18 cellular contexts compared by ENCODE assay signal in genomic region chr12:120642086-120642485, GRCh38. TPM values are rescaled to one million over a fixed set of nuclear protein-coding genes. Genes with fewer than 3 reads are reported as not detected.
DNase-seq lines count a peak whose midpoint lies in the region; ATAC-seq and TF ChIP-seq lines count a peak whose summit lies in the region.
"Had no signal": no experiment of that assay in that cellular context is flagged by ENCODE, and none has a peak within 500 bp of the region (broad histone marks: within the 10 kb centered on the region; RNA-seq: fewer than 3 reads in every experiment).

No MANE protein-coding gene starts in this region.

- H3K9me3 ChIP-seq in HCT116 (ENCODE audit: control insufficient read depth in 1 of 2, insufficient read depth in 1 of 2, low read depth in 1 of 2, low read length in 2 of 2) = no peaks in the 10 kb centered on the region
- H3K9me3 ChIP-seq in breast epithelium = no peaks in the 10 kb centered on the region
- H3K9me3 ChIP-seq: SK-N-SH had no signal

- no TSS peak for BruUV-seq in HCT116 (replicated peaks; lab: Mats Ljungman, UMichigan)

- H3K36me3 Mint-ChIP-seq in T-helper 2 cell treated with Interferon-gamma antibody and Interleukin-4, amounts not matched to agents 5 μg/mL and 100 μg/mL, for 36 hours (ENCODE audit: low read depth) = no peaks in the 10 kb centered on the region
- H3K36me3 Mint-ChIP-seq in neural crest cell (ENCODE audit: low read depth) (no peaks in the 10 kb centered on the region), CD14-positive monocyte (peaks cover 0 to 11% of the 10 kb centered on the region in 2 donors)
- H3K36me3 Mint-ChIP-seq: activated CD4-positive, alpha-beta memory T cell treated with anti-CD3 and anti-CD28 coated beads for 36 hours had no signal

- no peak overlapping the region for H3K27ac Mint-ChIP-seq in T-helper 2 cell treated with Interferon-gamma antibody and Interleukin-4, amounts not matched to agents 5 μg/mL and 100 μg/mL, for 36 hours
- no peak overlapping the region for H3K27ac Mint-ChIP-seq in neural crest cell (ENCODE audit: unreplicated experiment)
- peak overlapping the region in 1 of 7 donors; percentile 21 for H3K27ac Mint-ChIP-seq in CD14-positive monocyte
- H3K27ac Mint-ChIP-seq: activated CD4-positive, alpha-beta memory T cell treated with anti-CD3 and anti-CD28 coated beads for 36 hours; nephron progenitor cell had no signal

- no peaks in the 10 kb centered on the region for H4K20me1 ChIP-seq in HCT116 (ENCODE audit: insufficient read depth)

- H3K4me1 Mint-ChIP-seq in T-helper 2 cell treated with Interferon-gamma antibody and Interleukin-4, amounts not matched to agents 5 μg/mL and 100 μg/mL, for 36 hours (ENCODE audit: low read depth) = peaks cover 12% of the 10 kb centered on the region
- H3K4me1 Mint-ChIP-seq in neural crest cell (peaks cover 9% of the 10 kb centered on the region), CD14-positive monocyte (peaks cover 12% of the 10 kb centered on the region)

- TF ChIP-seq CTCF in HCT116 (IDR thresholded peaks at IDR 0.05 in 2 of 3, conservative IDR thresholded peaks at IDR 0.05 in 1 of 3; ENCODE audit: borderline replicate concordance in 1 of 3, insufficient read depth in 1 of 3, low read depth in 2 of 3, low read length in 2 of 3) = no peak
- no peak for TF ChIP-seq CTCF in neural crest cell (conservative IDR thresholded peaks at IDR 0.05)
- TF ChIP-seq CTCF in CD14-positive monocyte (IDR thresholded peaks at IDR 0.05) = no peak
- no peak for TF ChIP-seq CTCF in breast epithelium (IDR thresholded peaks at IDR 0.05)

- H3K9me3 Mint-ChIP-seq in T-helper 2 cell treated with Interferon-gamma antibody and Interleukin-4, amounts not matched to agents 5 μg/mL and 100 μg/mL, for 36 hours = no peaks in the 10 kb centered on the region
- no peaks in the 10 kb centered on the region for H3K9me3 Mint-ChIP-seq in neural crest cell
- H3K9me3 Mint-ChIP-seq in CD14-positive monocyte = peaks cover 0 to 15% (median 5%) of the 10 kb centered on the region in 7 donors
- H3K9me3 Mint-ChIP-seq: activated CD4-positive, alpha-beta memory T cell treated with anti-CD3 and anti-CD28 coated beads for 36 hours; nephron progenitor cell had no signal

- ATAC-seq in HCT116 = no peak

- RAD21 ChIA-PET in HCT116 (lab: Charles Lee; ENCODE audit: low non-redundant PET in 1 of 2, low total read pairs in 2 of 2, uncharacterized antibody in 2 of 2, unreplicated experiment in 2 of 2) = no interaction called here

- peak overlapping the region; percentile 92 for H3K4me2 ChIP-seq in HCT116 (ENCODE audit: low read length)

- POLR2A ChIA-PET in HCT116 (lab: Charles Lee) = no interaction called here

- no peak overlapping the region for H2AFZ ChIP-seq in HCT116 (ENCODE audit: low read depth, low read length, poor library complexity, severe bottlenecking)

- H3K27me3 ChIP-seq in HCT116 (ENCODE audit: insufficient read depth, low read length) = peaks cover 4% of the 10 kb centered on the region; the same call in 1 of the 2 replicates
- peaks cover 3 to 62% of the 10 kb centered on the region in 2 donors for H3K27me3 ChIP-seq in breast epithelium

- H3K79me2 ChIP-seq in HCT116 (ENCODE audit: insufficient read depth, low read length) = no peaks in the 10 kb centered on the region

- CTCF ChIA-PET in HCT116 (lab: Charles Lee) = no interaction called here

- H3K9me2 ChIP-seq in HCT116 (ENCODE audit: insufficient read depth) = no peaks in the 10 kb centered on the region
- H3K9me2 ChIP-seq: SK-N-SH had no signal

- H3K9ac ChIP-seq in HCT116 (ENCODE audit: low read length) = no peak overlapping the region
- H3K9ac ChIP-seq: SK-N-SH had no signal

- H3K4me1 ChIP-seq in HCT116 (ENCODE audit: control insufficient read depth in 1 of 2, insufficient read depth in 2 of 2, low read length in 2 of 2) (peaks cover 9 to 23% of the 10 kb centered on the region in 2 experiments; a peak in 3 of 4 replicates), breast epithelium (peaks cover 6 to 13% of the 10 kb centered on the region in 2 donors)

- DNase-seq in T-helper 2 cell treated with Interferon-gamma antibody and Interleukin-4, amounts not matched to agents 5 μg/mL and 100 μg/mL, for 36 hours (ENCODE audit: low spot score) = no peak
- DNase-seq in T-helper 2 cell (no peak), HCT116 (ENCODE audit: low read depth, low spot score) (no peak), cerebellar cortex (ENCODE audit: low spot score) (peak; percentile 43), neural crest cell (ENCODE audit: low read depth, low spot score) (no peak), CD14-positive monocyte (ENCODE audit: low spot score) (no peak), breast epithelium (ENCODE audit: low spot score in 2 of 2) (no peak), HUDEP-2 (lab: John Stamatoyannopoulos, UW; ENCODE audit: unreplicated experiment in 76 of 76) (no peak)
- DNase-seq: DMS79 treated with DMSO at 0.1 percent for 48 hours, NCI-H146, SK-N-SH had no signal

- H3K27ac ChIP-seq in HCT116 (ENCODE audit: low read depth, low read length) = no peak overlapping the region
- no peak overlapping the region for H3K27ac ChIP-seq in breast epithelium
- H3K27ac ChIP-seq: C4-2B had no signal

- TF ChIP-seq POLR2A in HCT116 (IDR thresholded peaks at IDR 0.05; ENCODE audit: borderline replicate concordance, extremely low read depth, insufficient read depth, insufficient read length) = no peak
- no peak for TF ChIP-seq POLR2A in breast epithelium (IDR thresholded peaks at IDR 0.05)

- TF ChIP-seq RAD21 in HCT116 (IDR thresholded peaks at IDR 0.05; ENCODE audit: low read depth) = no peak

- H3K27me3 Mint-ChIP-seq in T-helper 2 cell treated with Interferon-gamma antibody and Interleukin-4, amounts not matched to agents 5 μg/mL and 100 μg/mL, for 36 hours (ENCODE audit: low read depth) = peaks cover 65% of the 10 kb centered on the region
- H3K27me3 Mint-ChIP-seq in neural crest cell (ENCODE audit: low read depth) = peaks cover 72% of the 10 kb centered on the region
- peaks cover 63 to 75% (median 74%) of the 10 kb centered on the region in 3 donors for H3K27me3 Mint-ChIP-seq in CD14-positive monocyte (ENCODE audit: low read depth in 3 of 3)

- H3K4me3 ChIP-seq in HCT116 (replicated peaks in 1 of 2; ENCODE audit: low read depth in 1 of 2, low read length in 2 of 2) (no peak overlapping the region), breast epithelium (no peak overlapping the region)
- H3K4me3 ChIP-seq: lung had no signal

- H3K4me3 Mint-ChIP-seq in T-helper 2 cell treated with Interferon-gamma antibody and Interleukin-4, amounts not matched to agents 5 μg/mL and 100 μg/mL, for 36 hours = peak overlapping the region; percentile 61
- H3K4me3 Mint-ChIP-seq in neural crest cell (peak overlapping the region; percentile 77), CD14-positive monocyte (peak overlapping the region in 1 of 2 donors; percentile 90)

- no peaks in the 10 kb centered on the region for H3K36me3 ChIP-seq in HCT116 (ENCODE audit: control insufficient read depth in 1 of 2, insufficient read depth in 2 of 2, low read length in 2 of 2)
- H3K36me3 ChIP-seq in breast epithelium = no peaks in the 10 kb centered on the region

- intact Hi-C loops in HCT116 (cut with micrococcal nuclease) = loop anchor here (10.0 kb wide), 2 partner anchors 207 to 363 kb away; partner anchors contain the start of gene COX6A1
- intact Hi-C loops in CD14-positive monocyte (cut with micrococcal nuclease) = loop anchor here (5.0 to 10.0 kb wide), 3 partner anchors 330 to 463 kb away; partner anchors contain the start of gene HNF1A (in 1 of the 2)
- intact Hi-C loops in breast epithelium (cut with DNase I; ENCODE audit: low total_unique reads) = no loop called here

TF ChIP-seq in HCT116, 20 proteins besides CTCF, POLR2A, EP300 and RAD21 (continues in another document):
- TF ChIP-seq CEBPB (IDR thresholded peaks at IDR 0.05; ENCODE audit: low read depth) (no peak), EGR1 (IDR thresholded peaks at IDR 0.05; ENCODE audit: low read depth) (no peak), ELF1 (IDR thresholded peaks at IDR 0.05; ENCODE audit: borderline replicate concordance, low read depth) (no peak), JUND (IDR thresholded peaks at IDR 0.05) (no peak), SRF (IDR thresholded peaks at IDR 0.05; ENCODE audit: low read depth) (no peak), ZNF274 (IDR thresholded peaks at IDR 0.05; ENCODE audit: low read depth, low read length) (no peak), YY1 (IDR thresholded peaks at IDR 0.05; ENCODE audit: extremely low read depth, insufficient replicate concordance, low read depth, low read length) (no peak), MAX (IDR thresholded peaks at IDR 0.05) (no peak), SIN3A (IDR thresholded peaks at IDR 0.05; ENCODE audit: low read depth) (no peak), POLR2AphosphoS5 (IDR thresholded peaks at IDR 0.05; ENCODE audit: low read depth, low read length) (no peak), ZBTB33 (IDR thresholded peaks at IDR 0.05; ENCODE audit: extremely low read depth, insufficient replicate concordance, low read length) (no peak)

RNA-seq across cellular contexts. Expression of gene CABP1, which starts 1.7 kb away (rescaled TPM):
- 0.84 TPM for total RNA-seq in HCT116 (2021; ENCODE audit: unreplicated experiment)
- polyA plus RNA-seq in HCT116 (2012) = 0.34 and 0.99 TPM in 2 replicates
- total RNA-seq in neural crest cell = 1.1 and 1.2 TPM in 2 replicates
- polyA plus RNA-seq in CD14-positive monocyte = under 1 TPM in 1 of 2 donors, not detected in 1; 0.19 TPM
- 1 to 10 TPM in 1 of 3 donors, under 1 TPM in 1, not detected in 1; 0.80 to 2.3 TPM for total RNA-seq in breast epithelium
- total RNA-seq: H4, MCF 10A, renal cortical epithelial cell had no signal

RNA-seq across cellular contexts. Expression of gene MLEC, which starts 44.9 kb away (rescaled TPM):
- 152 TPM for total RNA-seq in HCT116 (2021; ENCODE audit: unreplicated experiment)
- 53.9 and 59.2 TPM in 2 replicates for polyA plus RNA-seq in HCT116 (2012)
- total RNA-seq in neural crest cell = 165 and 167 TPM in 2 replicates
- 10 to 100 TPM; 65.3 to 79.5 TPM for polyA plus RNA-seq in CD14-positive monocyte
- 10 to 100 TPM; 67.6 to 75.4 (median 67.8) TPM for total RNA-seq in breast epithelium
